ENCODE assay signal across 1 cellular context in the genomic region with DNA sequence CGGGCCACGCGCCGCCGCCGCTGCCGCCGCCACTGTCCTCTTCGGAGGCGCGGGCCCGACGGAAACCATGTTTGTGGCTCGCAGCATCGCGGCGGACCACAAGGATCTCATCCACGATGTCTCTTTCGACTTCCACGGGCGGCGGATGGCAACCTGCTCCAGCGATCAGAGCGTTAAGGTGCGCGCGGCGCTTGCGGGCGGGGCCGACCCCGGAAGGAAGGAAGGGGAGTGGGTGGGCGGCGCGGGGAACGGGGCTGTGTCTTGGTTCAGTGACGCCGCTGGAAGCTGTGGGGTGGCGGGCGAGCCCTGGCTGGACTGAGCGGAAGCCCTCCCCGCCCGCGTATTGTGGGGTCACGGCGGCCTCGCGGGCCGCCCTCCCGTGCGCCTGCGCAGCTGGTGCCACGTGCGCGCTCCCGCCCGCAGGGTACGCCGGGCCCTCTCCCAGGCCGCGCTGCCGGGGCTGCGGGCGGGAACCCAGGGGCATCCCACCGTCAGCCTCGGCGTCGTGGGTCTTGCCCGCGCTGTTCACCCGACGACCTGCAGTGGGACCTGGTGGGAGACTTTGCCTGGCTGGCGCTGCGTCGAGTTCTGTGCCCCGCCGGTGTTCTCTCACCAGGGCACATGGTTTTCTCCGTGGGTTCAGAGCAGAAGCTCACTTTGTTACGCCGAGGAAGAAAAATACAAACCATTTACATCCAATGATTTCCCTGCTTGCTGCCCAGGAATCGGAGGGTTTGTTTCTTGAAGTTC.
TF ChIP-seq lines count a peak whose summit lies in the region.

No MANE protein-coding gene starts in this region.

TF ChIP-seq in GM12878, 131 proteins besides CTCF, POLR2A, EP300 and RAD21 (continued from another document and continues in another):
- TF ChIP-seq FOS (IDR thresholded peaks at IDR 0.05; ENCODE audit: borderline replicate concordance, extremely low read depth, insufficient read length) (no peak), NFIC (IDR thresholded peaks at IDR 0.05; ENCODE audit: low read depth, low read length) (no peak), E2F4 (IDR thresholded peaks at IDR 0.05; ENCODE audit: low read depth, low read length) (no peak), CUX1 (IDR thresholded peaks at IDR 0.05; ENCODE audit: insufficient replicate concordance, low read depth, low read length) (no peak), ZBTB40 (IDR thresholded peaks at IDR 0.05; ENCODE audit: borderline replicate concordance) (no peak), SMAD1 (IDR thresholded peaks at IDR 0.05; ENCODE audit: low read depth, partially characterized antibody) (peak; percentile 70), ATF3 (IDR thresholded peaks at IDR 0.05; ENCODE audit: borderline replicate concordance, extremely low read depth, low read depth, low read length) (peak; percentile 50; the same call in 1 of the 2 replicates), MAX (IDR thresholded peaks at IDR 0.05; ENCODE audit: low read depth, low read length) (peak; percentile 92), MEF2B (IDR thresholded peaks at IDR 0.05; ENCODE audit: partially characterized antibody, poor library complexity, severe bottlenecking) (peak; percentile 19), NR2C2 (IDR thresholded peaks at IDR 0.05; ENCODE audit: borderline replicate concordance, control insufficient read depth, insufficient read length, low read depth) (no peak), CHD1 (IDR thresholded peaks at IDR 0.05; ENCODE audit: low read depth, low read length) (no peak), ASH2L (IDR thresholded peaks at IDR 0.05; ENCODE audit: borderline replicate concordance, low read depth) (peak; percentile 85; the same call in 1 of the 2 replicates), WRNIP1 (IDR thresholded peaks at IDR 0.05; ENCODE audit: borderline replicate concordance, low read depth, low read length) (no peak), KLF5 (IDR thresholded peaks at IDR 0.05; ENCODE audit: partially characterized antibody) (peak; percentile 90), EED (IDR thresholded peaks at IDR 0.05; ENCODE audit: low read depth) (0 out of 2 replicates have a peak, but pooled peaks have one; percentile 14), ZNF274 (IDR thresholded peaks at IDR 0.05; ENCODE audit: insufficient read depth, insufficient read length) (no peak), TBL1XR1 (IDR thresholded peaks at IDR 0.05; ENCODE audit: low read depth, low read length) (0 out of 2 replicates have a peak, but pooled peaks have one; percentile 25), USF2 (IDR thresholded peaks at IDR 0.05; ENCODE audit: borderline replicate concordance, low read depth, low read length) (peak; percentile 61), EZH2 (IDR thresholded peaks at IDR 0.05; ENCODE audit: borderline replicate concordance, control insufficient read depth, low read depth, low read length) (no peak), NR2F1 (conservative IDR thresholded peaks at IDR 0.05) (peak; percentile 93), ZNF384 (IDR thresholded peaks at IDR 0.05; ENCODE audit: borderline replicate concordance, low read depth, low read length) (no peak), ZNF592 (IDR thresholded peaks at IDR 0.05) (peak; percentile 73; the same call in 1 of the 2 replicates), MYC (IDR thresholded peaks at IDR 0.05; ENCODE audit: insufficient read depth, insufficient read length, insufficient replicate concordance, low read length, severe bottlenecking) (peak; percentile 96), ZNF207 (IDR thresholded peaks at IDR 0.05; ENCODE audit: borderline replicate concordance) (peak; percentile 73; the same call in 1 of the 2 replicates), BCLAF1 (IDR thresholded peaks at IDR 0.05) (no peak), POLR2AphosphoS2 (IDR thresholded peaks at IDR 0.05; ENCODE audit: low read depth, low read length) (peak; percentile 90; the same call in 1 of the 2 replicates), JUNB (IDR thresholded peaks at IDR 0.05) (no peak), PML (IDR thresholded peaks at IDR 0.05; ENCODE audit: low read length) (peak; percentile 89), IKZF1 (conservative IDR thresholded peaks at IDR 0.05) (peak; percentile 89), SIN3A (IDR thresholded peaks at IDR 0.05; ENCODE audit: low read depth, low read length) (peak; percentile 63), LARP7 (IDR thresholded peaks at IDR 0.05) (peak; percentile 92)
